In the genomic region with DNA sequence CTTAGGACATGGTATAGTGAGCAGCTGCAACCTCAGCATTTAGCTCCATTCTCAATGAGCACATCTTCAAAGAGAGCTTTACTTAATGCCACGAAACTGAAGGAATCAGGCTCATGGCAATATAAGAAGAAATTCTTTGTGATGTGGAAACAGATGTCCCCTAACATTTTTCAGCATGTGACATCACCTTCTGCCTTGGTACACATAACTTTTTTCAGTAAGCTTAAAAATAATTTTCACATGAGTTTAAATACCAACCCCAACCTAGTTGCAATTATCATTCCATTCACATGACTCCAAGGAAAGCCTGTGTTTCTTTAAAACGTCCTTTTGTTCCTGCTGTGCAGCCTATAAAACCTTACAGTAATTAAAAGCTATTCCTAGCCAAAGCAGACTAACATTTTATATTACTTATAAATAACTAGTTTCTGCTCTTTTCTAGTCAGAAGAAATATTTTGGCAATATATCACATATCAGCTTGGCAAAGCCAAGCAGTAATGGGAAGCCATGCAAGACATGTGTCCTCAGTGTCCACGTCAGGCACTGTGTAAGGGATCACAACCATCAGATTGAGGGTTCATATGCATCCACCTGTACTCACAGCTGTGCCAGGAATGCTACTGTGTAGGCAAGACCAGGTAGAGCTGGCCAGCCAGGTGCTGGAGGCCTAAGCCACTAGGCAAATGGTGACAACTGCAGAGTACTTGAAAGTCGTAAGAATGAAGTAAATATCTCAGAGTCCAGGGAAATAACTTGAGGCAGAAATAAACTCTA, we compare ENCODE assay signal across 1 cellular context.
A peak's percentile ranks its signal among the peaks of the same experiment; 100 is the strongest.
TF ChIP-seq lines count a peak whose summit lies in the region.

No MANE protein-coding gene starts in this region.

TF ChIP-seq in SK-N-SH, 30 proteins besides CTCF, POLR2A, EP300 and RAD21 (continued from another document):
- TF ChIP-seq, protein P1, sequence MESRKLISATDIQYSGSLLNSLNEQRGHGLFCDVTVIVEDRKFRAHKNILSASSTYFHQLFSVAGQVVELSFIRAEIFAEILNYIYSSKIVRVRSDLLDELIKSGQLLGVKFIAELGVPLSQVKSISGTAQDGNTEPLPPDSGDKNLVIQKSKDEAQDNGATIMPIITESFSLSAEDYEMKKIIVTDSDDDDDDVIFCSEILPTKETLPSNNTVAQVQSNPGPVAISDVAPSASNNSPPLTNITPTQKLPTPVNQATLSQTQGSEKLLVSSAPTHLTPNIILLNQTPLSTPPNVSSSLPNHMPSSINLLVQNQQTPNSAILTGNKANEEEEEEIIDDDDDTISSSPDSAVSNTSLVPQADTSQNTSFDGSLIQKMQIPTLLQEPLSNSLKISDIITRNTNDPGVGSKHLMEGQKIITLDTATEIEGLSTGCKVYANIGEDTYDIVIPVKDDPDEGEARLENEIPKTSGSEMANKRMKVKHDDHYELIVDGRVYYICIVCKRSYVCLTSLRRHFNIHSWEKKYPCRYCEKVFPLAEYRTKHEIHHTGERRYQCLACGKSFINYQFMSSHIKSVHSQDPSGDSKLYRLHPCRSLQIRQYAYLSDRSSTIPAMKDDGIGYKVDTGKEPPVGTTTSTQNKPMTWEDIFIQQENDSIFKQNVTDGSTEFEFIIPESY (IDR thresholded peaks at IDR 0.05; ENCODE audit: borderline replicate concordance, low read depth) = 0 out of 2 replicates have a peak, but pooled peaks have one; percentile 55
- TF ChIP-seq USF2 (IDR thresholded peaks at IDR 0.05; ENCODE audit: borderline replicate concordance, low read depth, low read length) = no peak
- TF ChIP-seq GABPA (IDR thresholded peaks at IDR 0.05; ENCODE audit: low read depth) = no peak
- no peak for TF ChIP-seq GATA2 (CRISPR knock-in tag; IDR thresholded peaks at IDR 0.05)
- no peak for TF ChIP-seq SIN3A (IDR thresholded peaks at IDR 0.05; ENCODE audit: borderline replicate concordance, low read depth, low read length)
- peak; percentile 80 for TF ChIP-seq FOXM1 (IDR thresholded peaks at IDR 0.05; ENCODE audit: low read depth)
- TF ChIP-seq FOSL2 (IDR thresholded peaks at IDR 0.05; ENCODE audit: borderline replicate concordance, low read depth) = peak; percentile 92
- no peak for TF ChIP-seq ELF1 (IDR thresholded peaks at IDR 0.05)
- peak; percentile 64; the same call in 1 of the 2 replicates for TF ChIP-seq POLR2AphosphoS5 (IDR thresholded peaks at IDR 0.05; ENCODE audit: low read depth, low read length)
- TF ChIP-seq FOXJ3 (CRISPR knock-in tag; IDR thresholded peaks at IDR 0.05) = no peak
- TF ChIP-seq TAF1 (IDR thresholded peaks at IDR 0.05; ENCODE audit: borderline replicate concordance, low read depth, low read length) = no peak
- TF ChIP-seq YY1 (IDR thresholded peaks at IDR 0.05; ENCODE audit: low read depth) = no peak
- TF ChIP-seq, protein P2, sequence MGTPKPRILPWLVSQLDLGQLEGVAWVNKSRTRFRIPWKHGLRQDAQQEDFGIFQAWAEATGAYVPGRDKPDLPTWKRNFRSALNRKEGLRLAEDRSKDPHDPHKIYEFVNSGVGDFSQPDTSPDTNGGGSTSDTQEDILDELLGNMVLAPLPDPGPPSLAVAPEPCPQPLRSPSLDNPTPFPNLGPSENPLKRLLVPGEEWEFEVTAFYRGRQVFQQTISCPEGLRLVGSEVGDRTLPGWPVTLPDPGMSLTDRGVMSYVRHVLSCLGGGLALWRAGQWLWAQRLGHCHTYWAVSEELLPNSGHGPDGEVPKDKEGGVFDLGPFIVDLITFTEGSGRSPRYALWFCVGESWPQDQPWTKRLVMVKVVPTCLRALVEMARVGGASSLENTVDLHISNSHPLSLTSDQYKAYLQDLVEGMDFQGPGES (IDR thresholded peaks at IDR 0.05; ENCODE audit: low read depth, low read length) = no peak
- TF ChIP-seq TCF12 (IDR thresholded peaks at IDR 0.05) = peak; percentile 97
- TF ChIP-seq SMC3 (IDR thresholded peaks at IDR 0.05; ENCODE audit: low read depth, low read length) = no peak
- TF ChIP-seq, protein P3, sequence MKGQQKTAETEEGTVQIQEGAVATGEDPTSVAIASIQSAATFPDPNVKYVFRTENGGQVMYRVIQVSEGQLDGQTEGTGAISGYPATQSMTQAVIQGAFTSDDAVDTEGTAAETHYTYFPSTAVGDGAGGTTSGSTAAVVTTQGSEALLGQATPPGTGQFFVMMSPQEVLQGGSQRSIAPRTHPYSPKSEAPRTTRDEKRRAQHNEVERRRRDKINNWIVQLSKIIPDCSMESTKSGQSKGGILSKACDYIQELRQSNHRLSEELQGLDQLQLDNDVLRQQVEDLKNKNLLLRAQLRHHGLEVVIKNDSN (IDR thresholded peaks at IDR 0.05; ENCODE audit: borderline replicate concordance, low read depth) = peak; percentile 29; the same call in 1 of the 2 replicates
- TF ChIP-seq REST (IDR thresholded peaks at IDR 0.05; ENCODE audit: low read depth, low read length) = no peak
- TF ChIP-seq EZH2phosphoT487 (IDR thresholded peaks at IDR 0.05; ENCODE audit: borderline replicate concordance, low read depth) = no peak
- peak; percentile 95 for TF ChIP-seq JUND (IDR thresholded peaks at IDR 0.05)
